18 cellular contexts compared by ENCODE assay signal in genomic region chr4:97942137-97942536, GRCh38.
DNase-seq lines count a peak whose midpoint lies in the region; ATAC-seq and TF ChIP-seq lines count a peak whose summit lies in the region.
"Had no signal": no experiment of that assay in that cellular context is flagged by ENCODE, and none has a peak within 500 bp of the region (broad histone marks: within the 10 kb centered on the region; RNA-seq: fewer than 3 reads in every experiment).

No MANE protein-coding gene starts in this region.

- H3K36me3 ChIP-seq in RWPE2 (ENCODE audit: low read depth) (no peaks in the 10 kb centered on the region), thyroid gland (no peaks in the 10 kb centered on the region)
- H3K36me3 ChIP-seq: SJSA1 had no signal

- no peak overlapping the region for H3K4me3 Mint-ChIP-seq in activated CD4-positive, alpha-beta memory T cell treated with anti-CD3 and anti-CD28 coated beads, Interleukin-2, amount 10 ng/mL, durations not matched to agents 7 days and 5 days
- H3K4me3 Mint-ChIP-seq: CD4-positive, CD25-positive, alpha-beta regulatory T cell; IgD-negative memory B cell had no signal

- no peak for TF ChIP-seq CTCF in RWPE2 (IDR thresholded peaks at IDR 0.05; ENCODE audit: poor library complexity, severe bottlenecking)
- no peak for TF ChIP-seq CTCF in thyroid gland (IDR thresholded peaks at IDR 0.05)

- no peaks in the 10 kb centered on the region for H3K4me1 Mint-ChIP-seq in activated CD4-positive, alpha-beta memory T cell treated with anti-CD3 and anti-CD28 coated beads, Interleukin-2, amount 10 ng/mL, durations not matched to agents 7 days and 5 days

- POLR2A ChIA-PET in activated CD4-positive, alpha-beta memory T cell treated with anti-CD3 and anti-CD28 coated beads, Interleukin-2, amount 10 ng/mL, durations not matched to agents 7 days and 5 days (lab: Charles Lee): no interaction called here

- 74 to 82% methylated on average over 1 of the region's 1 CpG for WGBS in thyroid gland, 2 donors

- intact Hi-C loops in thyroid gland (cut with DNase I): no loop called here

- H3K4me3 ChIP-seq in RWPE2 (ENCODE audit: severe bottlenecking): no peak overlapping the region
- H3K4me3 ChIP-seq in thyroid gland (replicated peaks in 1 of 3): no peak overlapping the region
- H3K4me3 ChIP-seq: SJSA1 had no signal

- H3K27ac ChIP-seq in RWPE2 (ENCODE audit: poor library complexity, severe bottlenecking) (peak overlapping the region; percentile 60), thyroid gland (no peak overlapping the region)
- H3K27ac ChIP-seq: SJSA1 had no signal

- H3K4me1 ChIP-seq in RWPE2 (ENCODE audit: insufficient read depth, poor library complexity, severe bottlenecking) (peaks cover 18% of the 10 kb centered on the region), thyroid gland (no peaks in the 10 kb centered on the region)
- H3K4me1 ChIP-seq: SJSA1 had no signal

- no peaks in the 10 kb centered on the region for H3K36me3 Mint-ChIP-seq in activated CD4-positive, alpha-beta memory T cell treated with anti-CD3 and anti-CD28 coated beads, Interleukin-2, amount 10 ng/mL, durations not matched to agents 7 days and 5 days (ENCODE audit: low read depth)
- H3K36me3 Mint-ChIP-seq: CD4-positive, CD25-positive, alpha-beta regulatory T cell had no signal

- CTCF ChIA-PET in activated CD4-positive, alpha-beta memory T cell treated with anti-CD3 and anti-CD28 coated beads, Interleukin-2, amount 10 ng/mL, durations not matched to agents 7 days and 5 days (lab: Charles Lee): no interaction called here

- peaks cover 15% of the 10 kb centered on the region for H3K9me3 Mint-ChIP-seq in activated CD4-positive, alpha-beta memory T cell treated with anti-CD3 and anti-CD28 coated beads, Interleukin-2, amount 10 ng/mL, durations not matched to agents 7 days and 5 days

- DNase-seq in HPDE6-E6E7 (ENCODE audit: extremely low spot score) (peak; percentile 48), RWPE2 (ENCODE audit: low spot score) (no peak), kidney tubule cell (ENCODE audit: low spot score) (peak; percentile 73), thyroid gland (no peak), GM19240 (ENCODE audit: insufficient read length, low spot score) (no peak)
- no peak for DNase-seq in activated CD4-positive, alpha-beta memory T cell treated with anti-CD3 and anti-CD28 coated beads, Interleukin-2, amount 10 ng/mL, durations not matched to agents 7 days and 5 days
- DNase-seq in activated CD8-positive, alpha-beta memory T cell treated with anti-CD3 and anti-CD28 coated beads, Interleukin-2, amount 50 U/mL, for 48 hours: no peak
- DNase-seq: CD4-positive, CD25-positive, alpha-beta regulatory T cell; DMS53; H7; Kasumi-1; NCI-H1417; NCI-H187 treated with DMSO at 0.1 percent for 48 hours; NCI-H69; NK-92 treated with Interleukin-12 subunit alpha and Interleukin-12 subunit beta, amount 100 ng/mL, for 24 hours had no signal

- H3K9me3 ChIP-seq in RWPE2 (ENCODE audit: severe bottlenecking) (peaks cover 4% of the 10 kb centered on the region), thyroid gland (no peaks in the 10 kb centered on the region)

- no peaks in the 10 kb centered on the region for H3K27me3 ChIP-seq in RWPE2 (ENCODE audit: insufficient read depth, poor library complexity, severe bottlenecking)
- H3K27me3 ChIP-seq in thyroid gland: no peaks in the 10 kb centered on the region
- H3K27me3 ChIP-seq: SJSA1 had no signal

- TF ChIP-seq POLR2A in thyroid gland (IDR thresholded peaks at IDR 0.05): no peak

- no peak overlapping the region for H3K27ac Mint-ChIP-seq in activated CD4-positive, alpha-beta memory T cell treated with anti-CD3 and anti-CD28 coated beads, Interleukin-2, amount 10 ng/mL, durations not matched to agents 7 days and 5 days
- H3K27ac Mint-ChIP-seq: CD4-positive, CD25-positive, alpha-beta regulatory T cell; IgD-negative memory B cell had no signal

- no peaks in the 10 kb centered on the region for H3K27me3 Mint-ChIP-seq in activated CD4-positive, alpha-beta memory T cell treated with anti-CD3 and anti-CD28 coated beads, Interleukin-2, amount 10 ng/mL, durations not matched to agents 7 days and 5 days
- H3K27me3 Mint-ChIP-seq: CD4-positive, CD25-positive, alpha-beta regulatory T cell; IgD-negative memory B cell had no signal

- peak; percentile 97 for ATAC-seq in RWPE2 (ENCODE audit: low read depth)
- ATAC-seq in esophagus mucosa: peak; percentile 83

Comparison
In these comparisons a context has a peak if more than half of its experiments do, and no peak if none do; other contexts are left out.
1. DNase-seq: peak in HPDE6-E6E7 (single experiment) and kidney tubule cell (single experiment); none in RWPE2 (single experiment), activated CD4-positive, alpha-beta memory T cell treated with anti-CD3 and anti-CD28 coated beads, Interleukin-2, amount 10 ng/mL, durations not matched to agents 7 days and 5 days (single experiment), thyroid gland (0 of 2), GM19240 (single experiment) and activated CD8-positive, alpha-beta memory T cell treated with anti-CD3 and anti-CD28 coated beads, Interleukin-2, amount 50 U/mL, for 48 hours (single experiment).